In genomic region chr5:150582281-150582791, GRCh38 we compare ENCODE assay signal across 1 cellular context.
TF ChIP-seq lines count a peak whose summit lies in the region.

No MANE protein-coding gene starts in this region.

TF ChIP-seq in HepG2, 621 proteins besides CTCF, POLR2A, EP300 and RAD21 (continued from another document and continues in another):
- TF ChIP-seq, protein P1, sequence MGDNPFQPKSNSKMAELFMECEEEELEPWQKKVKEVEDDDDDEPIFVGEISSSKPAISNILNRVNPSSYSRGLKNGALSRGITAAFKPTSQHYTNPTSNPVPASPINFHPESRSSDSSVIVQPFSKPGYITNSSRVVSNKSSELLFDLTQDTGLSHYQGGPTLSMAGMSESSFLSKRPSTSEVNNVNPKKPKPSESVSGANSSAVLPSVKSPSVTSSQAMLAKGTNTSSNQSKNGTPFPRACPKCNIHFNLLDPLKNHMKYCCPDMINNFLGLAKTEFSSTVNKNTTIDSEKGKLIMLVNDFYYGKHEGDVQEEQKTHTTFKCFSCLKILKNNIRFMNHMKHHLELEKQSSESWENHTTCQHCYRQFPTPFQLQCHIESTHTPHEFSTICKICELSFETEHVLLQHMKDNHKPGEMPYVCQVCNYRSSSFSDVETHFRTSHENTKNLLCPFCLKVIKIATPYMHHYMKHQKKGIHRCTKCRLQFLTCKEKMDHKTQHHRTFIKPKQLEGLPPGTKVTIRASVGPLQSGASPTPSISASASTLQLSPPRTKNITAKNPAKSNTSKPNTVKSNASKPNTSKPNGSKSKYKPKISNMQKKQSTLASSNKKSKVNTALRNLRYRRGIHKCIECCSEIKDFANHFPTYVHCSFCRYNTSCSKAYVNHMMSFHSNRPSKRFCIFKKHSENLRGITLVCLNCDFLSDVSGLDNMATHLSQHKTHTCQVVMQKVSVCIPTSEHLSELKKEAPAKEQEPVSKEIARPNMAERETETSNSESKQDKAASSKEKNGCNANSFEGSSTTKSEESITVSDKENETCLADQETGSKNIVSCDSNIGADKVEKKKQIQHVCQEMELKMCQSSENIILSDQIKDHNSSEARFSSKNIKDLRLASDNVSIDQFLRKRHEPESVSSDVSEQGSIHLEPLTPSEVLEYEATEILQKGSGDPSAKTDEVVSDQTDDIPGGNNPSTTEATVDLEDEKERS (CRISPR knock-in tag; IDR thresholded peaks at IDR 0.05) = no peak
- TF ChIP-seq ZNF431 (CRISPR knock-in tag; IDR thresholded peaks at IDR 0.05; ENCODE audit: borderline replicate concordance, low read depth) (no peak), KLF9 (CRISPR knock-in tag; IDR thresholded peaks at IDR 0.05; ENCODE audit: low read depth) (no peak), ZNF556 (CRISPR knock-in tag; IDR thresholded peaks at IDR 0.05; ENCODE audit: borderline replicate concordance) (no peak), PHF5A (CRISPR knock-in tag; IDR thresholded peaks at IDR 0.05; ENCODE audit: low read depth, unreplicated experiment) (no peak), ZNF234 (CRISPR knock-in tag; conservative IDR thresholded peaks at IDR 0.05) (no peak), ZNF546 (CRISPR knock-in tag; conservative IDR thresholded peaks at IDR 0.05) (no peak), MYPOP (CRISPR knock-in tag; IDR thresholded peaks at IDR 0.05) (no peak), ZNF619 (CRISPR knock-in tag; IDR thresholded peaks at IDR 0.05) (no peak), HNRNPK (IDR thresholded peaks at IDR 0.05; ENCODE audit: low read depth, low read length, poor library complexity, severe bottlenecking) (no peak), KDM3A (CRISPR knock-in tag; IDR thresholded peaks at IDR 0.05; ENCODE audit: low read depth) (peak; percentile 46; the same call in 1 of the 2 replicates), ZNF713 (CRISPR knock-in tag; IDR thresholded peaks at IDR 0.05) (no peak), MYC (CRISPR knock-in tag; IDR thresholded peaks at IDR 0.05; ENCODE audit: borderline replicate concordance) (no peak; the same call in 1 of the 2 replicates), HNF1B (CRISPR knock-in tag; IDR thresholded peaks at IDR 0.05) (no peak), HNF4A (CRISPR knock-in tag; IDR thresholded peaks at IDR 0.05) (peak; percentile 95), ZNF781 (CRISPR knock-in tag; IDR thresholded peaks at IDR 0.05; ENCODE audit: borderline replicate concordance, not compliant biosample characterization) (no peak), ZNF136 (CRISPR knock-in tag; IDR thresholded peaks at IDR 0.05; ENCODE audit: low read depth) (no peak), RNF219 (CRISPR knock-in tag; IDR thresholded peaks at IDR 0.05) (no peak), ZNF652 (CRISPR knock-in tag; IDR thresholded peaks at IDR 0.05; ENCODE audit: borderline replicate concordance, low read depth) (no peak), CSRNP2 (CRISPR knock-in tag; conservative IDR thresholded peaks at IDR 0.05; ENCODE audit: low read depth) (no peak), LRRFIP1 (CRISPR knock-in tag; conservative IDR thresholded peaks at IDR 0.05) (no peak), MXD4 (CRISPR knock-in tag; IDR thresholded peaks at IDR 0.05) (no peak), HNRNPL (IDR thresholded peaks at IDR 0.05; ENCODE audit: low read depth, low read length) (0 out of 2 replicates have a peak, but pooled peaks have one; percentile 64), ZNF510 (CRISPR knock-in tag; IDR thresholded peaks at IDR 0.05; ENCODE audit: low read depth) (no peak), NCOR1 (IDR thresholded peaks at IDR 0.05; ENCODE audit: borderline replicate concordance, low read length) (peak; percentile 80), ZSCAN22 (CRISPR knock-in tag; IDR thresholded peaks at IDR 0.05) (no peak), ZNF34 (CRISPR knock-in tag; IDR thresholded peaks at IDR 0.05; ENCODE audit: borderline replicate concordance) (no peak), MLLT10 (CRISPR knock-in tag; IDR thresholded peaks at IDR 0.05) (no peak), ZNF501 (CRISPR knock-in tag; IDR thresholded peaks at IDR 0.05) (no peak), CAMTA2 (CRISPR knock-in tag; IDR thresholded peaks at IDR 0.05; ENCODE audit: borderline replicate concordance) (no peak), SMAD3 (CRISPR knock-in tag; IDR thresholded peaks at IDR 0.05) (no peak), MAFK (conservative IDR thresholded peaks at IDR 0.05 in 1 of 2, IDR thresholded peaks at IDR 0.05 in 1 of 2; ENCODE audit: low read length in 2 of 2) (no peak), JDP2 (CRISPR knock-in tag; IDR thresholded peaks at IDR 0.05; ENCODE audit: borderline replicate concordance) (no peak), SKI (IDR thresholded peaks at IDR 0.05; ENCODE audit: partially characterized antibody) (no peak), ZNF777 (CRISPR knock-in tag; IDR thresholded peaks at IDR 0.05) (peak; percentile 46; the same call in 1 of the 2 replicates)
- TF ChIP-seq, protein P2, sequence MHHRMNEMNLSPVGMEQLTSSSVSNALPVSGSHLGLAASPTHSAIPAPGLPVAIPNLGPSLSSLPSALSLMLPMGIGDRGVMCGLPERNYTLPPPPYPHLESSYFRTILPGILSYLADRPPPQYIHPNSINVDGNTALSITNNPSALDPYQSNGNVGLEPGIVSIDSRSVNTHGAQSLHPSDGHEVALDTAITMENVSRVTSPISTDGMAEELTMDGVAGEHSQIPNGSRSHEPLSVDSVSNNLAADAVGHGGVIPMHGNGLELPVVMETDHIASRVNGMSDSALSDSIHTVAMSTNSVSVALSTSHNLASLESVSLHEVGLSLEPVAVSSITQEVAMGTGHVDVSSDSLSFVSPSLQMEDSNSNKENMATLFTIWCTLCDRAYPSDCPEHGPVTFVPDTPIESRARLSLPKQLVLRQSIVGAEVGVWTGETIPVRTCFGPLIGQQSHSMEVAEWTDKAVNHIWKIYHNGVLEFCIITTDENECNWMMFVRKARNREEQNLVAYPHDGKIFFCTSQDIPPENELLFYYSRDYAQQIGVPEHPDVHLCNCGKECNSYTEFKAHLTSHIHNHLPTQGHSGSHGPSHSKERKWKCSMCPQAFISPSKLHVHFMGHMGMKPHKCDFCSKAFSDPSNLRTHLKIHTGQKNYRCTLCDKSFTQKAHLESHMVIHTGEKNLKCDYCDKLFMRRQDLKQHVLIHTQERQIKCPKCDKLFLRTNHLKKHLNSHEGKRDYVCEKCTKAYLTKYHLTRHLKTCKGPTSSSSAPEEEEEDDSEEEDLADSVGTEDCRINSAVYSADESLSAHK (CRISPR knock-in tag; IDR thresholded peaks at IDR 0.05; ENCODE audit: borderline replicate concordance) = no peak
- TF ChIP-seq, protein P3, sequence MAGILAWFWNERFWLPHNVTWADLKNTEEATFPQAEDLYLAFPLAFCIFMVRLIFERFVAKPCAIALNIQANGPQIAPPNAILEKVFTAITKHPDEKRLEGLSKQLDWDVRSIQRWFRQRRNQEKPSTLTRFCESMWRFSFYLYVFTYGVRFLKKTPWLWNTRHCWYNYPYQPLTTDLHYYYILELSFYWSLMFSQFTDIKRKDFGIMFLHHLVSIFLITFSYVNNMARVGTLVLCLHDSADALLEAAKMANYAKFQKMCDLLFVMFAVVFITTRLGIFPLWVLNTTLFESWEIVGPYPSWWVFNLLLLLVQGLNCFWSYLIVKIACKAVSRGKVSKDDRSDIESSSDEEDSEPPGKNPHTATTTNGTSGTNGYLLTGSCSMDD (CRISPR knock-in tag; IDR thresholded peaks at IDR 0.05) = no peak
- TF ChIP-seq, protein P4, sequence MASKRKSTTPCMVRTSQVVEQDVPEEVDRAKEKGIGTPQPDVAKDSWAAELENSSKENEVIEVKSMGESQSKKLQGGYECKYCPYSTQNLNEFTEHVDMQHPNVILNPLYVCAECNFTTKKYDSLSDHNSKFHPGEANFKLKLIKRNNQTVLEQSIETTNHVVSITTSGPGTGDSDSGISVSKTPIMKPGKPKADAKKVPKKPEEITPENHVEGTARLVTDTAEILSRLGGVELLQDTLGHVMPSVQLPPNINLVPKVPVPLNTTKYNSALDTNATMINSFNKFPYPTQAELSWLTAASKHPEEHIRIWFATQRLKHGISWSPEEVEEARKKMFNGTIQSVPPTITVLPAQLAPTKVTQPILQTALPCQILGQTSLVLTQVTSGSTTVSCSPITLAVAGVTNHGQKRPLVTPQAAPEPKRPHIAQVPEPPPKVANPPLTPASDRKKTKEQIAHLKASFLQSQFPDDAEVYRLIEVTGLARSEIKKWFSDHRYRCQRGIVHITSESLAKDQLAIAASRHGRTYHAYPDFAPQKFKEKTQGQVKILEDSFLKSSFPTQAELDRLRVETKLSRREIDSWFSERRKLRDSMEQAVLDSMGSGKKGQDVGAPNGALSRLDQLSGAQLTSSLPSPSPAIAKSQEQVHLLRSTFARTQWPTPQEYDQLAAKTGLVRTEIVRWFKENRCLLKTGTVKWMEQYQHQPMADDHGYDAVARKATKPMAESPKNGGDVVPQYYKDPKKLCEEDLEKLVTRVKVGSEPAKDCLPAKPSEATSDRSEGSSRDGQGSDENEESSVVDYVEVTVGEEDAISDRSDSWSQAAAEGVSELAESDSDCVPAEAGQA (IDR thresholded peaks at IDR 0.05; ENCODE audit: low read depth) = no peak
- TF ChIP-seq, protein P4 (CRISPR knock-in tag; IDR thresholded peaks at IDR 0.05; ENCODE audit: borderline replicate concordance) = no peak
